11 cellular contexts compared by ENCODE assay signal in genomic region chr2:123785332-123785731, GRCh38.
"Had no signal": no experiment of that assay in that cellular context is flagged by ENCODE, and none has a peak within 500 bp of the region (broad histone marks: within the 10 kb centered on the region; RNA-seq: fewer than 3 reads in every experiment).

No MANE protein-coding gene starts in this region.

- H3K36me3 ChIP-seq: HAP-1 had no signal

- H2AFZ ChIP-seq: GM23248, GM23338 had no signal

- H3K9ac ChIP-seq: GM23248 had no signal

- FAIRE-seq: H1, H54 had no signal

- H3K4me3 ChIP-seq: GM23248, GM23338, HAP-1 had no signal

- H3K4me2 ChIP-seq: GM23338 had no signal

- ATAC-seq: GM23338, HCT116 had no signal

- H3K4me1 ChIP-seq: HAP-1 had no signal

- H3K9me3 ChIP-seq: HAP-1 had no signal

- DNase-seq: GM23248, GOT3, H7, H9, HCEC 1CT, HFFc6 had no signal

- H3K27ac ChIP-seq: GM23248 had no signal
